Comparison of ENCODE assay signal across 8 cellular contexts in the genomic region with DNA sequence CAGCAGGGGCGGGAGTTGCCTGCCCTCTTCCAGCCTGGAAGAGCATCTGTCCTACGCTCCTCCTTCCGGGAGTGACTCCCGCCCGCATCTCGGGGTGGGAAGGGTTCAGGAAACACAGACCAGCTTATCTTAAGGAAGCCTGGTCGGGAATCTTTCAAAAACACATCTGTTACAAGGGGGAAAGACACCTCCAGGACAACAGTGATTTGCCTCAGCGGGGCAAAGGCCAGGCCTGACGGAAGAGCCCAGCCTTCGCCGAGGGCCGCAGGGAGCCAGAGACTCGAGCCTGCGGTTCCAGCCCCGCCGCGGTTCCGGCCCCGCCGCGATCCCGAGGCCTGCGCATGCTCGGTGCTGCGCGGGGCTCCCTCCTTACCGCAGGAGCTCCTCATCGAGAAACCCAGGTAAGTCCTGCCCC. TPM values are rescaled to one million over a fixed set of nuclear protein-coding genes. Genes with fewer than 3 reads are reported as not detected.
DNase-seq lines count a peak whose midpoint lies in the region; ATAC-seq and TF ChIP-seq lines count a peak whose summit lies in the region.

No MANE protein-coding gene starts in this region.

- H3K36me3 Mint-ChIP-seq in neural progenitor cell: no peaks in the 10 kb centered on the region

- no peaks in the 10 kb centered on the region for H3K79me2 ChIP-seq in neural progenitor cell (ENCODE audit: low read depth)

- no peak overlapping the region for H3K4me2 ChIP-seq in neural progenitor cell

- DNase-seq in BJ (ENCODE audit: low read depth): no peak
- peak; percentile 31 for DNase-seq in activated CD4-positive, alpha-beta T cell treated with anti-CD3 and anti-CD28 coated beads for 48 hours
- peak in 1 of 3 donors; percentile 16 for DNase-seq in effector memory CD4-positive, alpha-beta T cell
- no peak for DNase-seq in neural progenitor cell (ENCODE audit: low spot score)
- DNase-seq in HuH-7 (ENCODE audit: low spot score): no peak
- no peak for DNase-seq in NOMO-1 treated with dmso at 0.1 percent for 144 hours (lab: John Stamatoyannopoulos, UW; ENCODE audit: unreplicated experiment)
- DNase-seq in NCI-H524 treated with DMSO at 0.1 percent for 48 hours (lab: John Stamatoyannopoulos, UW): no peak

- ATAC-seq in HG03025 (IDR thresholded peaks at IDR 0.05; ENCODE audit: low FRiP score, unreplicated experiment): no peak

- peak overlapping the region; percentile 60 for H3K27ac Mint-ChIP-seq in neural progenitor cell

- peaks cover 14% of the 10 kb centered on the region for H3K4me1 Mint-ChIP-seq in neural progenitor cell

- CTCF ChIA-PET in BJ (lab: Yijun Ruan, JAX): interaction anchor here (1.3 kb wide), 1 partner anchor 458 kb away, joined by 3 read pairs; no protein-coding TSS in a partner anchor

- peaks cover 5% of the 10 kb centered on the region for H3K9me3 Mint-ChIP-seq in neural progenitor cell

- TF ChIP-seq CTCF in BJ (IDR thresholded peaks at IDR 0.05; ENCODE audit: insufficient read depth, low read depth, low read length) (no peak), neural progenitor cell (IDR thresholded peaks at IDR 0.05) (no peak)

- H3K27ac ChIP-seq in effector memory CD4-positive, alpha-beta T cell (ENCODE audit: insufficient read depth, low read length, poor library complexity, severe bottlenecking): no peak overlapping the region
- no peak overlapping the region for H3K27ac ChIP-seq in neural progenitor cell

- POLR2A ChIA-PET in BJ (lab: Charles Lee): no interaction called here

- H3K9ac ChIP-seq in neural progenitor cell: no peak overlapping the region

- no peaks in the 10 kb centered on the region for H3F3A ChIP-seq in neural progenitor cell (ENCODE audit: low read depth)

- peaks cover 2% of the 10 kb centered on the region for H3K27me3 Mint-ChIP-seq in neural progenitor cell (ENCODE audit: insufficient read depth, low read depth)

- peak overlapping the region; percentile 31 for H3K4me3 ChIP-seq in BJ (ENCODE audit: low read depth, low read length)
- H3K4me3 ChIP-seq in effector memory CD4-positive, alpha-beta T cell (ENCODE audit: insufficient read depth, low read depth, low read length, poor library complexity, severe bottlenecking): peak overlapping the region; percentile 18
- H3K4me3 ChIP-seq in neural progenitor cell: no peak overlapping the region

- no peaks in the 10 kb centered on the region for H3K9me3 ChIP-seq in effector memory CD4-positive, alpha-beta T cell (ENCODE audit: control insufficient read depth, low read length)
- H3K9me3 ChIP-seq in neural progenitor cell (ENCODE audit: low read depth): no peaks in the 10 kb centered on the region

- no peak overlapping the region for H3K4me3 Mint-ChIP-seq in neural progenitor cell

- H3K4me1 ChIP-seq in effector memory CD4-positive, alpha-beta T cell (ENCODE audit: control insufficient read depth, insufficient read depth, low read length, poor library complexity, severe bottlenecking): peaks cover 6% of the 10 kb centered on the region
- H3K4me1 ChIP-seq in neural progenitor cell: peaks cover 15% of the 10 kb centered on the region

- H3K27me3 ChIP-seq in BJ (ENCODE audit: control insufficient read depth, insufficient read depth, low read length): no peaks in the 10 kb centered on the region
- H3K27me3 ChIP-seq in effector memory CD4-positive, alpha-beta T cell (replicated peaks; ENCODE audit: control insufficient read depth, insufficient read depth, low read length, poor library complexity, severe bottlenecking): no peaks in the 10 kb centered on the region
- no peaks in the 10 kb centered on the region for H3K27me3 ChIP-seq in neural progenitor cell

- no peaks in the 10 kb centered on the region for H4K20me1 ChIP-seq in neural progenitor cell (ENCODE audit: low read depth)

- H3K36me3 ChIP-seq in BJ (ENCODE audit: control insufficient read depth, insufficient read depth, low read length) (no peaks in the 10 kb centered on the region), neural progenitor cell (no peaks in the 10 kb centered on the region)
- H3K36me3 ChIP-seq in effector memory CD4-positive, alpha-beta T cell (ENCODE audit: control insufficient read depth, insufficient read depth, low read length): no peaks in the 10 kb centered on the region

- H2AFZ ChIP-seq in neural progenitor cell (replicated peaks): peak overlapping the region; percentile 16

RNA-seq across cellular contexts. Expression of a gene that starts 38.1 kb away (rescaled TPM):
- 64.8 and 78.9 TPM in 2 replicates for polyA plus RNA-seq in BJ (2011; rRNA removed)
- 60.7 and 91.7 TPM in 2 replicates for polyA minus RNA-seq in BJ (2011; rRNA and poly(A)+ RNA removed)
- 260 and 261 TPM in 2 replicates for total RNA-seq in neural progenitor cell (ENCODE audit: low replicate concordance)
